In genomic region chr12:122078141-122079037, GRCh38 we compare ENCODE assay signal across 1 cellular context.
TF ChIP-seq lines count a peak whose summit lies in the region.

A gene with protein sequence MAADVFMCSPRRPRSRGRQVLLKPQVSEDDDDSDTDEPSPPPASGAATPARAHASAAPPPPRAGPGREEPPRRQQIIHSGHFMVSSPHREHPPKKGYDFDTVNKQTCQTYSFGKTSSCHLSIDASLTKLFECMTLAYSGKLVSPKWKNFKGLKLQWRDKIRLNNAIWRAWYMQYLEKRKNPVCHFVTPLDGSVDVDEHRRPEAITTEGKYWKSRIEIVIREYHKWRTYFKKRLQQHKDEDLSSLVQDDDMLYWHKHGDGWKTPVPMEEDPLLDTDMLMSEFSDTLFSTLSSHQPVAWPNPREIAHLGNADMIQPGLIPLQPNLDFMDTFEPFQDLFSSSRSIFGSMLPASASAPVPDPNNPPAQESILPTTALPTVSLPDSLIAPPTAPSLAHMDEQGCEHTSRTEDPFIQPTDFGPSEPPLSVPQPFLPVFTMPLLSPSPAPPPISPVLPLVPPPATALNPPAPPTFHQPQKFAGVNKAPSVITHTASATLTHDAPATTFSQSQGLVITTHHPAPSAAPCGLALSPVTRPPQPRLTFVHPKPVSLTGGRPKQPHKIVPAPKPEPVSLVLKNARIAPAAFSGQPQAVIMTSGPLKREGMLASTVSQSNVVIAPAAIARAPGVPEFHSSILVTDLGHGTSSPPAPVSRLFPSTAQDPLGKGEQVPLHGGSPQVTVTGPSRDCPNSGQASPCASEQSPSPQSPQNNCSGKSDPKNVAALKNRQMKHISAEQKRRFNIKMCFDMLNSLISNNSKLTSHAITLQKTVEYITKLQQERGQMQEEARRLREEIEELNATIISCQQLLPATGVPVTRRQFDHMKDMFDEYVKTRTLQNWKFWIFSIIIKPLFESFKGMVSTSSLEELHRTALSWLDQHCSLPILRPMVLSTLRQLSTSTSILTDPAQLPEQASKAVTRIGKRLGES (plus strand): TSS chr12:122078756. CDS start chr12:122078854, 98 bp downstream.

TF ChIP-seq in HepG2, 621 proteins besides CTCF, POLR2A, EP300 and RAD21 (continued from another document and continues in another):
- TF ChIP-seq, protein P1, sequence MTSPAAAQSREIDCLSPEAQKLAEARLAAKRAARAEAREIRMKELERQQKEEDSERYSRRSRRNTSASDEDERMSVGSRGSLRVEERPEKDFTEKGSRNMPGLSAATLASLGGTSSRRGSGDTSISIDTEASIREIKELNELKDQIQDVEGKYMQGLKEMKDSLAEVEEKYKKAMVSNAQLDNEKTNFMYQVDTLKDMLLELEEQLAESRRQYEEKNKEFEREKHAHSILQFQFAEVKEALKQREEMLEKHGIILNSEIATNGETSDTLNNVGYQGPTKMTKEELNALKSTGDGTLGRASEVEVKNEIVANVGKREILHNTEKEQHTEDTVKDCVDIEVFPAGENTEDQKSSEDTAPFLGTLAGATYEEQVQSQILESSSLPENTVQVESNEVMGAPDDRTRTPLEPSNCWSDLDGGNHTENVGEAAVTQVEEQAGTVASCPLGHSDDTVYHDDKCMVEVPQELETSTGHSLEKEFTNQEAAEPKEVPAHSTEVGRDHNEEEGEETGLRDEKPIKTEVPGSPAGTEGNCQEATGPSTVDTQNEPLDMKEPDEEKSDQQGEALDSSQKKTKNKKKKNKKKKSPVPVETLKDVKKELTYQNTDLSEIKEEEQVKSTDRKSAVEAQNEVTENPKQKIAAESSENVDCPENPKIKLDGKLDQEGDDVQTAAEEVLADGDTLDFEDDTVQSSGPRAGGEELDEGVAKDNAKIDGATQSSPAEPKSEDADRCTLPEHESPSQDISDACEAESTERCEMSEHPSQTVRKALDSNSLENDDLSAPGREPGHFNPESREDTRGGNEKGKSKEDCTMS (CRISPR knock-in tag; conservative IDR thresholded peaks at IDR 0.05) = no peak
- TF ChIP-seq HMG20B (CRISPR knock-in tag; conservative IDR thresholded peaks at IDR 0.05) (no peak), TOE1 (CRISPR knock-in tag; IDR thresholded peaks at IDR 0.05) (no peak), DPF2 (CRISPR knock-in tag; IDR thresholded peaks at IDR 0.05; ENCODE audit: borderline replicate concordance, low read depth) (no peak), RBFOX2 (IDR thresholded peaks at IDR 0.05; ENCODE audit: low read depth, low read length) (peak; percentile 78), KDM1A (CRISPR knock-in tag; IDR thresholded peaks at IDR 0.05) (no peak), HNRNPL (IDR thresholded peaks at IDR 0.05; ENCODE audit: low read depth, low read length) (no peak), HIVEP1 (CRISPR knock-in tag; IDR thresholded peaks at IDR 0.05) (no peak), RXRB (CRISPR knock-in tag; IDR thresholded peaks at IDR 0.05; ENCODE audit: borderline replicate concordance) (no peak), HMGA1 (CRISPR knock-in tag; conservative IDR thresholded peaks at IDR 0.05) (no peak), ZNF160 (CRISPR knock-in tag; IDR thresholded peaks at IDR 0.05) (0 out of 2 replicates have a peak, but pooled peaks have one; percentile 45), SSRP1 (CRISPR knock-in tag; IDR thresholded peaks at IDR 0.05) (no peak), CENPBD1 (CRISPR knock-in tag; IDR thresholded peaks at IDR 0.05; ENCODE audit: borderline replicate concordance, low read depth) (no peak), ZNF33A (CRISPR knock-in tag; IDR thresholded peaks at IDR 0.05; ENCODE audit: borderline replicate concordance) (no peak), MYNN (CRISPR knock-in tag; IDR thresholded peaks at IDR 0.05; ENCODE audit: low read depth) (peak; percentile 71; the same call in 1 of the 2 replicates), DZIP1 (CRISPR knock-in tag; IDR thresholded peaks at IDR 0.05) (peak; percentile 86; the same call in 1 of the 2 replicates), U2AF2 (IDR thresholded peaks at IDR 0.05; ENCODE audit: low read depth, low read length) (no peak), ZNF383 (CRISPR knock-in tag; IDR thresholded peaks at IDR 0.05; ENCODE audit: borderline replicate concordance) (no peak), ERF (CRISPR knock-in tag; IDR thresholded peaks at IDR 0.05) (peak; percentile 79), SMC3 (IDR thresholded peaks at IDR 0.05; ENCODE audit: low read length) (no peak), GATAD2A (CRISPR knock-in tag; IDR thresholded peaks at IDR 0.05) (no peak), SCMH1 (CRISPR knock-in tag; IDR thresholded peaks at IDR 0.05; ENCODE audit: borderline replicate concordance) (no peak), ZNF850 (CRISPR knock-in tag; conservative IDR thresholded peaks at IDR 0.05) (no peak), SRSF4 (IDR thresholded peaks at IDR 0.05; ENCODE audit: low read depth, low read length, poor library complexity, severe bottlenecking) (no peak), ZFX (CRISPR knock-in tag; IDR thresholded peaks at IDR 0.05; ENCODE audit: low read depth) (peak; percentile 86), TP53 (CRISPR knock-in tag; conservative IDR thresholded peaks at IDR 0.05) (no peak), EEA1 (CRISPR knock-in tag; IDR thresholded peaks at IDR 0.05; ENCODE audit: borderline replicate concordance) (no peak), ZNF331 (CRISPR knock-in tag; IDR thresholded peaks at IDR 0.05) (no peak)
- TF ChIP-seq, protein P2, sequence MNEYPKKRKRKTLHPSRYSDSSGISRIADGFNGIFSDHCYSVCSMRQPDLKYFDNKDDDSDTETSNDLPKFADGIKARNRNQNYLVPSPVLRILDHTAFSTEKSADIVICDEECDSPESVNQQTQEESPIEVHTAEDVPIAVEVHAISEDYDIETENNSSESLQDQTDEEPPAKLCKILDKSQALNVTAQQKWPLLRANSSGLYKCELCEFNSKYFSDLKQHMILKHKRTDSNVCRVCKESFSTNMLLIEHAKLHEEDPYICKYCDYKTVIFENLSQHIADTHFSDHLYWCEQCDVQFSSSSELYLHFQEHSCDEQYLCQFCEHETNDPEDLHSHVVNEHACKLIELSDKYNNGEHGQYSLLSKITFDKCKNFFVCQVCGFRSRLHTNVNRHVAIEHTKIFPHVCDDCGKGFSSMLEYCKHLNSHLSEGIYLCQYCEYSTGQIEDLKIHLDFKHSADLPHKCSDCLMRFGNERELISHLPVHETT (CRISPR knock-in tag; conservative IDR thresholded peaks at IDR 0.05) = no peak; the same call in 1 of the 2 replicates
- TF ChIP-seq, protein P3, sequence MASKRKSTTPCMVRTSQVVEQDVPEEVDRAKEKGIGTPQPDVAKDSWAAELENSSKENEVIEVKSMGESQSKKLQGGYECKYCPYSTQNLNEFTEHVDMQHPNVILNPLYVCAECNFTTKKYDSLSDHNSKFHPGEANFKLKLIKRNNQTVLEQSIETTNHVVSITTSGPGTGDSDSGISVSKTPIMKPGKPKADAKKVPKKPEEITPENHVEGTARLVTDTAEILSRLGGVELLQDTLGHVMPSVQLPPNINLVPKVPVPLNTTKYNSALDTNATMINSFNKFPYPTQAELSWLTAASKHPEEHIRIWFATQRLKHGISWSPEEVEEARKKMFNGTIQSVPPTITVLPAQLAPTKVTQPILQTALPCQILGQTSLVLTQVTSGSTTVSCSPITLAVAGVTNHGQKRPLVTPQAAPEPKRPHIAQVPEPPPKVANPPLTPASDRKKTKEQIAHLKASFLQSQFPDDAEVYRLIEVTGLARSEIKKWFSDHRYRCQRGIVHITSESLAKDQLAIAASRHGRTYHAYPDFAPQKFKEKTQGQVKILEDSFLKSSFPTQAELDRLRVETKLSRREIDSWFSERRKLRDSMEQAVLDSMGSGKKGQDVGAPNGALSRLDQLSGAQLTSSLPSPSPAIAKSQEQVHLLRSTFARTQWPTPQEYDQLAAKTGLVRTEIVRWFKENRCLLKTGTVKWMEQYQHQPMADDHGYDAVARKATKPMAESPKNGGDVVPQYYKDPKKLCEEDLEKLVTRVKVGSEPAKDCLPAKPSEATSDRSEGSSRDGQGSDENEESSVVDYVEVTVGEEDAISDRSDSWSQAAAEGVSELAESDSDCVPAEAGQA (IDR thresholded peaks at IDR 0.05; ENCODE audit: low read depth) = no peak
- TF ChIP-seq, protein P3 (CRISPR knock-in tag; IDR thresholded peaks at IDR 0.05; ENCODE audit: borderline replicate concordance) = peak; percentile 83
- TF ChIP-seq, protein P4, sequence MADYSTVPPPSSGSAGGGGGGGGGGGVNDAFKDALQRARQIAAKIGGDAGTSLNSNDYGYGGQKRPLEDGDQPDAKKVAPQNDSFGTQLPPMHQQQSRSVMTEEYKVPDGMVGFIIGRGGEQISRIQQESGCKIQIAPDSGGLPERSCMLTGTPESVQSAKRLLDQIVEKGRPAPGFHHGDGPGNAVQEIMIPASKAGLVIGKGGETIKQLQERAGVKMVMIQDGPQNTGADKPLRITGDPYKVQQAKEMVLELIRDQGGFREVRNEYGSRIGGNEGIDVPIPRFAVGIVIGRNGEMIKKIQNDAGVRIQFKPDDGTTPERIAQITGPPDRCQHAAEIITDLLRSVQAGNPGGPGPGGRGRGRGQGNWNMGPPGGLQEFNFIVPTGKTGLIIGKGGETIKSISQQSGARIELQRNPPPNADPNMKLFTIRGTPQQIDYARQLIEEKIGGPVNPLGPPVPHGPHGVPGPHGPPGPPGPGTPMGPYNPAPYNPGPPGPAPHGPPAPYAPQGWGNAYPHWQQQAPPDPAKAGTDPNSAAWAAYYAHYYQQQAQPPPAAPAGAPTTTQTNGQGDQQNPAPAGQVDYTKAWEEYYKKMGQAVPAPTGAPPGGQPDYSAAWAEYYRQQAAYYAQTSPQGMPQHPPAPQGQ (CRISPR knock-in tag; IDR thresholded peaks at IDR 0.05; ENCODE audit: borderline replicate concordance) = no peak
- TF ChIP-seq, protein P5, sequence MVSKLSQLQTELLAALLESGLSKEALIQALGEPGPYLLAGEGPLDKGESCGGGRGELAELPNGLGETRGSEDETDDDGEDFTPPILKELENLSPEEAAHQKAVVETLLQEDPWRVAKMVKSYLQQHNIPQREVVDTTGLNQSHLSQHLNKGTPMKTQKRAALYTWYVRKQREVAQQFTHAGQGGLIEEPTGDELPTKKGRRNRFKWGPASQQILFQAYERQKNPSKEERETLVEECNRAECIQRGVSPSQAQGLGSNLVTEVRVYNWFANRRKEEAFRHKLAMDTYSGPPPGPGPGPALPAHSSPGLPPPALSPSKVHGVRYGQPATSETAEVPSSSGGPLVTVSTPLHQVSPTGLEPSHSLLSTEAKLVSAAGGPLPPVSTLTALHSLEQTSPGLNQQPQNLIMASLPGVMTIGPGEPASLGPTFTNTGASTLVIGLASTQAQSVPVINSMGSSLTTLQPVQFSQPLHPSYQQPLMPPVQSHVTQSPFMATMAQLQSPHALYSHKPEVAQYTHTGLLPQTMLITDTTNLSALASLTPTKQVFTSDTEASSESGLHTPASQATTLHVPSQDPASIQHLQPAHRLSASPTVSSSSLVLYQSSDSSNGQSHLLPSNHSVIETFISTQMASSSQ (IDR thresholded peaks at IDR 0.05; ENCODE audit: low read depth) = no peak
- TF ChIP-seq, protein P5 (CRISPR knock-in tag; IDR thresholded peaks at IDR 0.05; ENCODE audit: borderline replicate concordance) = no peak
